In genomic region chr1:21778405-21778727, GRCh38 we compare ENCODE assay signal across 1 cellular context.
TF ChIP-seq lines count a peak whose summit lies in the region.

No MANE protein-coding gene starts in this region.

TF ChIP-seq in HepG2, 621 proteins besides CTCF, POLR2A, EP300 and RAD21 (continued from another document and continues in another):
- TF ChIP-seq ZNF362 (CRISPR knock-in tag; IDR thresholded peaks at IDR 0.05; ENCODE audit: borderline replicate concordance) (peak; percentile 73; the same call in 1 of the 2 replicates), ZNF256 (CRISPR knock-in tag; conservative IDR thresholded peaks at IDR 0.05) (no peak), ZNF773 (CRISPR knock-in tag; IDR thresholded peaks at IDR 0.05; ENCODE audit: borderline replicate concordance) (no peak), FOXK2 (IDR thresholded peaks at IDR 0.05) (no peak), ATF5 (CRISPR knock-in tag; IDR thresholded peaks at IDR 0.05; ENCODE audit: low read depth) (no peak), FOXP4 (CRISPR knock-in tag; IDR thresholded peaks at IDR 0.05) (no peak), TCF7L2 (IDR thresholded peaks at IDR 0.05; ENCODE audit: low read depth, low read length) (no peak), TFDP1 (CRISPR knock-in tag; IDR thresholded peaks at IDR 0.05; ENCODE audit: borderline replicate concordance) (no peak), ZFP90 (CRISPR knock-in tag; IDR thresholded peaks at IDR 0.05; ENCODE audit: borderline replicate concordance) (no peak), KMT2A (CRISPR knock-in tag; IDR thresholded peaks at IDR 0.05) (no peak), ZNF253 (CRISPR knock-in tag; IDR thresholded peaks at IDR 0.05; ENCODE audit: borderline replicate concordance) (no peak), TGIF2 (CRISPR knock-in tag; IDR thresholded peaks at IDR 0.05) (no peak), CC2D1A (CRISPR knock-in tag; IDR thresholded peaks at IDR 0.05) (no peak), PTBP1 (IDR thresholded peaks at IDR 0.05; ENCODE audit: low read depth, low read length, poor library complexity, severe bottlenecking) (no peak), MTA1 (CRISPR knock-in tag; IDR thresholded peaks at IDR 0.05; ENCODE audit: borderline replicate concordance) (no peak), ZNF569 (CRISPR knock-in tag; IDR thresholded peaks at IDR 0.05; ENCODE audit: borderline replicate concordance) (no peak), KLF11 (CRISPR knock-in tag; IDR thresholded peaks at IDR 0.05) (no peak), ZNF510 (CRISPR knock-in tag; IDR thresholded peaks at IDR 0.05; ENCODE audit: low read depth) (no peak), ELK4 (CRISPR knock-in tag; IDR thresholded peaks at IDR 0.05; ENCODE audit: borderline replicate concordance) (no peak), SALL1 (CRISPR knock-in tag; IDR thresholded peaks at IDR 0.05) (peak; percentile 4; the same call in 1 of the 2 replicates), FOSL2 (CRISPR knock-in tag; IDR thresholded peaks at IDR 0.05) (0 out of 2 replicates have a peak, but pooled peaks have one; percentile 42), ZNF44 (CRISPR knock-in tag; IDR thresholded peaks at IDR 0.05) (no peak), ARID2 (CRISPR knock-in tag; IDR thresholded peaks at IDR 0.05; ENCODE audit: borderline replicate concordance) (no peak), JUND (CRISPR knock-in tag; IDR thresholded peaks at IDR 0.05) (no peak), STAG1 (CRISPR knock-in tag; IDR thresholded peaks at IDR 0.05) (no peak), ZNF317 (CRISPR knock-in tag; IDR thresholded peaks at IDR 0.05) (no peak), HNRNPH1 (optimal IDR thresholded peaks at IDR 0.05; ENCODE audit: low read depth, low read length) (no peak), SOX6 (IDR thresholded peaks at IDR 0.05) (no peak), SOX6 (CRISPR knock-in tag; IDR thresholded peaks at IDR 0.05) (no peak), ZNF841 (CRISPR knock-in tag; IDR thresholded peaks at IDR 0.05; ENCODE audit: borderline replicate concordance) (no peak), ELF1 (CRISPR knock-in tag; IDR thresholded peaks at IDR 0.05) (no peak), ZNF878 (CRISPR knock-in tag; IDR thresholded peaks at IDR 0.05) (no peak), UBTF (CRISPR knock-in tag; IDR thresholded peaks at IDR 0.05) (no peak), NFYC (CRISPR knock-in tag; IDR thresholded peaks at IDR 0.05) (no peak), ELF4 (CRISPR knock-in tag; IDR thresholded peaks at IDR 0.05; ENCODE audit: borderline replicate concordance) (no peak), AKAP8 (CRISPR knock-in tag; IDR thresholded peaks at IDR 0.05) (no peak), GATAD2A (CRISPR knock-in tag; IDR thresholded peaks at IDR 0.05) (peak; percentile 72), RARA (CRISPR knock-in tag; IDR thresholded peaks at IDR 0.05) (peak; percentile 72), PCBP2 (optimal IDR thresholded peaks at IDR 0.05; ENCODE audit: low read depth, low read length, poor library complexity, severe bottlenecking) (no peak), ZNF549 (CRISPR knock-in tag; IDR thresholded peaks at IDR 0.05) (no peak), HOXA3 (CRISPR knock-in tag; IDR thresholded peaks at IDR 0.05) (0 out of 2 replicates have a peak, but pooled peaks have one; percentile 18), ZNF614 (CRISPR knock-in tag; IDR thresholded peaks at IDR 0.05; ENCODE audit: borderline replicate concordance) (no peak), TAF1 (CRISPR knock-in tag; IDR thresholded peaks at IDR 0.05) (no peak), ZMYM2 (CRISPR knock-in tag; IDR thresholded peaks at IDR 0.05) (no peak), ETV6 (CRISPR knock-in tag; conservative IDR thresholded peaks at IDR 0.05) (no peak), CREB1 (IDR thresholded peaks at IDR 0.05) (no peak), CREB1 (CRISPR knock-in tag; IDR thresholded peaks at IDR 0.05) (0 out of 2 replicates have a peak, but pooled peaks have one; percentile 19), ZNF34 (CRISPR knock-in tag; IDR thresholded peaks at IDR 0.05; ENCODE audit: borderline replicate concordance) (no peak), KLF12 (CRISPR knock-in tag; IDR thresholded peaks at IDR 0.05; ENCODE audit: borderline replicate concordance) (no peak), ATAD3A (CRISPR knock-in tag; IDR thresholded peaks at IDR 0.05) (no peak), ZNF660 (CRISPR knock-in tag; IDR thresholded peaks at IDR 0.05; ENCODE audit: borderline replicate concordance, low read depth) (no peak), ZNF430 (CRISPR knock-in tag; IDR thresholded peaks at IDR 0.05) (no peak), SP4 (CRISPR knock-in tag; IDR thresholded peaks at IDR 0.05) (no peak), ZSCAN30 (CRISPR knock-in tag; IDR thresholded peaks at IDR 0.05) (no peak), MBD4 (IDR thresholded peaks at IDR 0.05; ENCODE audit: borderline replicate concordance, low read length) (no peak)
- TF ChIP-seq, protein P1, sequence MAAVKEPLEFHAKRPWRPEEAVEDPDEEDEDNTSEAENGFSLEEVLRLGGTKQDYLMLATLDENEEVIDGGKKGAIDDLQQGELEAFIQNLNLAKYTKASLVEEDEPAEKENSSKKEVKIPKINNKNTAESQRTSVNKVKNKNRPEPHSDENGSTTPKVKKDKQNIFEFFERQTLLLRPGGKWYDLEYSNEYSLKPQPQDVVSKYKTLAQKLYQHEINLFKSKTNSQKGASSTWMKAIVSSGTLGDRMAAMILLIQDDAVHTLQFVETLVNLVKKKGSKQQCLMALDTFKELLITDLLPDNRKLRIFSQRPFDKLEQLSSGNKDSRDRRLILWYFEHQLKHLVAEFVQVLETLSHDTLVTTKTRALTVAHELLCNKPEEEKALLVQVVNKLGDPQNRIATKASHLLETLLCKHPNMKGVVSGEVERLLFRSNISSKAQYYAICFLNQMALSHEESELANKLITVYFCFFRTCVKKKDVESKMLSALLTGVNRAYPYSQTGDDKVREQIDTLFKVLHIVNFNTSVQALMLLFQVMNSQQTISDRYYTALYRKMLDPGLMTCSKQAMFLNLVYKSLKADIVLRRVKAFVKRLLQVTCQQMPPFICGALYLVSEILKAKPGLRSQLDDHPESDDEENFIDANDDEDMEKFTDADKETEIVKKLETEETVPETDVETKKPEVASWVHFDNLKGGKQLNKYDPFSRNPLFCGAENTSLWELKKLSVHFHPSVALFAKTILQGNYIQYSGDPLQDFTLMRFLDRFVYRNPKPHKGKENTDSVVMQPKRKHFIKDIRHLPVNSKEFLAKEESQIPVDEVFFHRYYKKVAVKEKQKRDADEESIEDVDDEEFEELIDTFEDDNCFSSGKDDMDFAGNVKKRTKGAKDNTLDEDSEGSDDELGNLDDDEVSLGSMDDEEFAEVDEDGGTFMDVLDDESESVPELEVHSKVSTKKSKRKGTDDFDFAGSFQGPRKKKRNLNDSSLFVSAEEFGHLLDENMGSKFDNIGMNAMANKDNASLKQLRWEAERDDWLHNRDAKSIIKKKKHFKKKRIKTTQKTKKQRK (IDR thresholded peaks at IDR 0.05; ENCODE audit: low read length), result no peak
- TF ChIP-seq, protein P2, sequence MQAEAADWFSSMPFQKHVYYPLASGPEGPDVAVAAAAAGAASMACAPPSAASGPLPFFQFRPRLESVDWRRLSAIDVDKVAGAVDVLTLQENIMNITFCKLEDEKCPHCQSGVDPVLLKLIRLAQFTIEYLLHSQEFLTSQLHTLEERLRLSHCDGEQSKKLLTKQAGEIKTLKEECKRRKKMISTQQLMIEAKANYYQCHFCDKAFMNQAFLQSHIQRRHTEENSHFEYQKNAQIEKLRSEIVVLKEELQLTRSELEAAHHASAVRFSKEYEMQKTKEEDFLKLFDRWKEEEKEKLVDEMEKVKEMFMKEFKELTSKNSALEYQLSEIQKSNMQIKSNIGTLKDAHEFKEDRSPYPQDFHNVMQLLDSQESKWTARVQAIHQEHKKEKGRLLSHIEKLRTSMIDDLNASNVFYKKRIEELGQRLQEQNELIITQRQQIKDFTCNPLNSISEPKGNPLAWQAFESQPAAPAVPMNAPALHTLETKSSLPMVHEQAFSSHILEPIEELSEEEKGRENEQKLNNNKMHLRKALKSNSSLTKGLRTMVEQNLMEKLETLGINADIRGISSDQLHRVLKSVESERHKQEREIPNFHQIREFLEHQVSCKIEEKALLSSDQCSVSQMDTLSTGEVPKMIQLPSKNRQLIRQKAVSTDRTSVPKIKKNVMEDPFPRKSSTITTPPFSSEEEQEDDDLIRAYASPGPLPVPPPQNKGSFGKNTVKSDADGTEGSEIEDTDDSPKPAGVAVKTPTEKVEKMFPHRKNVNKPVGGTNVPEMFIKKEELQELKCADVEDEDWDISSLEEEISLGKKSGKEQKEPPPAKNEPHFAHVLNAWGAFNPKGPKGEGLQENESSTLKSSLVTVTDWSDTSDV (CRISPR knock-in tag; IDR thresholded peaks at IDR 0.05), result no peak
- TF ChIP-seq, protein P3, sequence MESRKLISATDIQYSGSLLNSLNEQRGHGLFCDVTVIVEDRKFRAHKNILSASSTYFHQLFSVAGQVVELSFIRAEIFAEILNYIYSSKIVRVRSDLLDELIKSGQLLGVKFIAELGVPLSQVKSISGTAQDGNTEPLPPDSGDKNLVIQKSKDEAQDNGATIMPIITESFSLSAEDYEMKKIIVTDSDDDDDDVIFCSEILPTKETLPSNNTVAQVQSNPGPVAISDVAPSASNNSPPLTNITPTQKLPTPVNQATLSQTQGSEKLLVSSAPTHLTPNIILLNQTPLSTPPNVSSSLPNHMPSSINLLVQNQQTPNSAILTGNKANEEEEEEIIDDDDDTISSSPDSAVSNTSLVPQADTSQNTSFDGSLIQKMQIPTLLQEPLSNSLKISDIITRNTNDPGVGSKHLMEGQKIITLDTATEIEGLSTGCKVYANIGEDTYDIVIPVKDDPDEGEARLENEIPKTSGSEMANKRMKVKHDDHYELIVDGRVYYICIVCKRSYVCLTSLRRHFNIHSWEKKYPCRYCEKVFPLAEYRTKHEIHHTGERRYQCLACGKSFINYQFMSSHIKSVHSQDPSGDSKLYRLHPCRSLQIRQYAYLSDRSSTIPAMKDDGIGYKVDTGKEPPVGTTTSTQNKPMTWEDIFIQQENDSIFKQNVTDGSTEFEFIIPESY (CRISPR knock-in tag; IDR thresholded peaks at IDR 0.05), result no peak
- TF ChIP-seq, protein P4, sequence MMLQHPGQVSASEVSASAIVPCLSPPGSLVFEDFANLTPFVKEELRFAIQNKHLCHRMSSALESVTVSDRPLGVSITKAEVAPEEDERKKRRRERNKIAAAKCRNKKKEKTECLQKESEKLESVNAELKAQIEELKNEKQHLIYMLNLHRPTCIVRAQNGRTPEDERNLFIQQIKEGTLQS (CRISPR knock-in tag; IDR thresholded peaks at IDR 0.05), result no peak
